ENCODE assay signal across 24 cellular contexts in genomic region chr16:53156516-53156915, GRCh38.
DNase-seq lines count a peak whose midpoint lies in the region; ATAC-seq and TF ChIP-seq lines count a peak whose summit lies in the region.
"Had no signal": no experiment of that assay in that cellular context is flagged by ENCODE, and none has a peak within 500 bp of the region (broad histone marks: within the 10 kb centered on the region; RNA-seq: fewer than 3 reads in every experiment).

No MANE protein-coding gene starts in this region.

- no peak for TF ChIP-seq CTCF in AG10803 (conservative IDR thresholded peaks at IDR 0.05; ENCODE audit: low read length)
- TF ChIP-seq CTCF in choroid plexus epithelial cell (conservative IDR thresholded peaks at IDR 0.05; ENCODE audit: low read depth, low read length): no peak
- TF ChIP-seq CTCF in osteocyte (IDR thresholded peaks at IDR 0.05): no peak

- no peak for ATAC-seq in HG02798 (IDR thresholded peaks at IDR 0.05; ENCODE audit: poor library complexity, unreplicated experiment)
- ATAC-seq in HG03354 (IDR thresholded peaks at IDR 0.05; ENCODE audit: poor library complexity, severe bottlenecking, unreplicated experiment): no peak
- no peak for ATAC-seq in HG03045 (IDR thresholded peaks at IDR 0.05; ENCODE audit: unreplicated experiment)
- ATAC-seq: activated CD8-positive, alpha-beta T cell treated with anti-CD3 and anti-CD28 coated beads for 36 hours; lower lobe of right lung; psoas muscle; upper lobe of right lung had no signal

- DNase-seq in AG10803 (ENCODE audit: low read depth) (peak; percentile 50), LHCN-M2 (ENCODE audit: low read depth) (peak; percentile 45), choroid plexus epithelial cell (ENCODE audit: low read depth) (peak; percentile 27), osteocyte (ENCODE audit: extremely low spot score, unreplicated experiment) (no peak), posterior vena cava (ENCODE audit: low spot score) (no peak)
- DNase-seq: activated CD4-positive, alpha-beta T cell treated with anti-CD3 and anti-CD28 coated beads for 1 hour; activated CD8-positive, alpha-beta T cell treated with anti-CD3 and anti-CD28 coated beads for 36 hours; activated effector memory CD4-positive, alpha-beta T cell treated with anti-CD3 and anti-CD28 coated beads, Interleukin-2, amount 50 U/mL, for 16 hours; activated T-cell treated with anti-CD3 and anti-CD28 coated beads for 4 hours; cortex of kidney; KG1; kidney glomerular epithelial cell; lower lobe of right lung; NCI-H146; NCI-H510A treated with DMSO at 0.1 percent for 48 hours; Peyer's patch; psoas muscle; small intestine; stimulated activated CD4-positive, alpha-beta T cell treated with anti-CD3 and anti-CD28 coated beads, Interleukin-2, amount 100 ng/mL, for 24 hours; upper lobe of right lung had no signal

- no peaks in the 10 kb centered on the region for H3K27me3 Mint-ChIP-seq in osteocyte (ENCODE audit: unreplicated experiment)
- H3K27me3 Mint-ChIP-seq: activated CD8-positive, alpha-beta T cell treated with anti-CD3 and anti-CD28 coated beads for 36 hours had no signal

- intact Hi-C loops in posterior vena cava (cut with DNase I): no loop called here

- peaks cover 23% of the 10 kb centered on the region for H3K4me1 Mint-ChIP-seq in osteocyte (ENCODE audit: unreplicated experiment)

- no peak overlapping the region for H3K4me3 Mint-ChIP-seq in osteocyte (ENCODE audit: unreplicated experiment)
- H3K4me3 Mint-ChIP-seq: activated CD8-positive, alpha-beta T cell treated with anti-CD3 and anti-CD28 coated beads for 36 hours had no signal

- H3K9me3 Mint-ChIP-seq in osteocyte (ENCODE audit: unreplicated experiment): no peaks in the 10 kb centered on the region
- H3K9me3 Mint-ChIP-seq: activated CD8-positive, alpha-beta T cell treated with anti-CD3 and anti-CD28 coated beads for 36 hours had no signal

- peaks cover 13% of the 10 kb centered on the region for H3K36me3 Mint-ChIP-seq in osteocyte (ENCODE audit: unreplicated experiment)

- H3K4me3 ChIP-seq in AG10803 (ENCODE audit: low read length): no peak overlapping the region
- no peak overlapping the region for H3K4me3 ChIP-seq in choroid plexus epithelial cell (ENCODE audit: low read depth, low read length)
- H3K4me3 ChIP-seq: lower lobe of right lung, Peyer's patch, psoas muscle, SJSA1, upper lobe of right lung had no signal

- H3K27ac Mint-ChIP-seq in osteocyte (ENCODE audit: unreplicated experiment): peak overlapping the region; percentile 8
- H3K27ac Mint-ChIP-seq: activated CD8-positive, alpha-beta T cell treated with anti-CD3 and anti-CD28 coated beads for 36 hours had no signal

Comparison
In these comparisons a context has a peak if more than half of its experiments do, and no peak if none do; other contexts are left out.
1. DNase-seq: peak in AG10803 (single experiment), LHCN-M2 (single experiment) and choroid plexus epithelial cell (single experiment); none in osteocyte (single experiment) and posterior vena cava (single experiment).